ENCODE assay signal across 25 cellular contexts in the genomic region with DNA sequence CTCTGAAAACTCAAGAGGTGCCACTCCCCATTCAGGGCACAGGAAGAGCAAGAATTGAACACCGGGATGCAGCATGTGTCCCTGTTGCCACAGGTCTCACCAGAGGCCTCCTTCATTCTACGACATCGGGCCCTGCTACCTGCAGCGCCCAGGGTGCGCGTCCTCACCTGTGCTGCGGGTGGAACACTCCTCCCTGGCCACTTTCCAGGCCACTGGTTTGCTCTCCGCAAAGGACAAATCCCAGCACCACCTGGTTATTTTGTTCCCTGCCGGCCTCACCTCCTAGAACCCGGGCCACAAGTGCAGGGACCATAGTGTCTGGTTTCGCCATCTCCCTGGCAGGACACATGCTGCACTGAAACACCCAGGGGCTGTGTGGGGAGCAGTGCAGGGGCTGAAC.
"Had no signal": no experiment of that assay in that cellular context is flagged by ENCODE, and none has a peak within 500 bp of the region (broad histone marks: within the 10 kb centered on the region; RNA-seq: fewer than 3 reads in every experiment).

No MANE protein-coding gene starts in this region.

- H3K4me3 Mint-ChIP-seq: activated CD4-positive, alpha-beta memory T cell treated with anti-CD3 and anti-CD28 coated beads, Interleukin-2, amount 10 ng/mL, durations not matched to agents 7 days and 5 days; activated naive CD4-positive, alpha-beta T cell treated with anti-CD3 and anti-CD28 coated beads for 36 hours; activated T-cell treated with anti-CD3 and anti-CD28 coated beads, Interleukin-2, amount 50 U/mL, for 24 hours; dendritic cell treated with granulocyte-macrophage colony-stimulating factor and Interleukin-4, amounts not matched to agents 40 ng/mL and 50 ng/mL, for 4 days; nephron had no signal

- H3K27ac Mint-ChIP-seq: activated CD4-positive, alpha-beta memory T cell treated with anti-CD3 and anti-CD28 coated beads, Interleukin-2, amount 10 ng/mL, durations not matched to agents 7 days and 5 days; activated T-cell treated with anti-CD3 and anti-CD28 coated beads, Interleukin-2, amount 50 U/mL, for 24 hours; activated T-helper 2 cell treated with anti-CD3 and anti-CD28 coated beads, Interferon-gamma antibody, Interleukin-2, Interleukin-4, amounts not matched to agents 10 μg/mL and 5 μg/mL and 100 μg/mL, durations not matched to agents 14 hours and 24 hours and 36 hours; dendritic cell treated with granulocyte-macrophage colony-stimulating factor and Interleukin-4, amounts not matched to agents 40 ng/mL and 50 ng/mL, for 4 days had no signal

- H3K27me3 ChIP-seq: esophagus muscularis mucosa, gastroesophageal sphincter, right atrium auricular region, tibial nerve, vagina had no signal

- DNase-seq: activated CD4-positive, alpha-beta memory T cell treated with anti-CD3 and anti-CD28 coated beads, Interleukin-2, amount 10 ng/mL, durations not matched to agents 7 days and 5 days; activated CD4-positive, alpha-beta T cell treated with anti-CD3 and anti-CD28 coated beads for 48 hours; activated CD4-positive, CD25-positive, alpha-beta regulatory T cell; activated naive CD4-positive, alpha-beta T cell treated with anti-CD3 and anti-CD28 coated beads for 36 hours; activated T-cell treated with anti-CD3 and anti-CD28 coated beads, Interleukin-2, amount 50 U/mL, for 24 hours; effector CD8-positive, alpha-beta T cell; heart left ventricle; kidney; midbrain; occipital lobe; stimulated activated CD4-positive, alpha-beta T cell treated with anti-CD3 and anti-CD28 coated beads, Interleukin-2, amount 100 ng/mL, for 24 hours; stimulated activated naive CD8-positive, alpha-beta T cell treated with anti-CD3 and anti-CD28 coated beads, Interleukin-15, Interleukin-2, amounts not matched to agents 100 U/mL and 50 U/mL, for 24 hours; substantia nigra; T1000 had no signal

- H3K4me1 ChIP-seq: breast epithelium, prostate gland had no signal

- H3K9me3 Mint-ChIP-seq: activated CD4-positive, alpha-beta memory T cell treated with anti-CD3 and anti-CD28 coated beads, Interleukin-2, amount 10 ng/mL, durations not matched to agents 7 days and 5 days; activated naive CD4-positive, alpha-beta T cell treated with anti-CD3 and anti-CD28 coated beads for 36 hours; activated T-cell treated with anti-CD3 and anti-CD28 coated beads, Interleukin-2, amount 50 U/mL, for 24 hours; activated T-helper 2 cell treated with anti-CD3 and anti-CD28 coated beads, Interferon-gamma antibody, Interleukin-2, Interleukin-4, amounts not matched to agents 10 μg/mL and 5 μg/mL and 100 μg/mL, durations not matched to agents 14 hours and 24 hours and 36 hours; dendritic cell treated with granulocyte-macrophage colony-stimulating factor and Interleukin-4, amounts not matched to agents 40 ng/mL and 50 ng/mL, for 4 days had no signal

- H3K4me3 ChIP-seq: breast epithelium, esophagus muscularis mucosa, gastroesophageal sphincter, heart left ventricle, prostate gland, right atrium auricular region, tibial nerve, vagina had no signal

- H3K27ac ChIP-seq: breast epithelium, esophagus muscularis mucosa, gastroesophageal sphincter, heart left ventricle, prostate gland, vagina had no signal

- H3K27me3 Mint-ChIP-seq: activated CD4-positive, alpha-beta memory T cell treated with anti-CD3 and anti-CD28 coated beads, Interleukin-2, amount 10 ng/mL, durations not matched to agents 7 days and 5 days; dendritic cell treated with granulocyte-macrophage colony-stimulating factor and Interleukin-4, amounts not matched to agents 40 ng/mL and 50 ng/mL, for 4 days had no signal

- H3K36me3 ChIP-seq: breast epithelium, prostate gland had no signal

- H3K9me3 ChIP-seq: breast epithelium, esophagus muscularis mucosa, gastroesophageal sphincter, heart left ventricle, prostate gland, right atrium auricular region, tibial nerve, vagina had no signal

- ATAC-seq: gastroesophageal sphincter; heart left ventricle; left lobe of liver; stimulated activated naive CD8-positive, alpha-beta T cell treated with anti-CD3 and anti-CD28 coated beads, Interleukin-15, Interleukin-2, amounts not matched to agents 100 U/mL and 50 U/mL, for 24 hours had no signal
